In genomic region chr11:85626496-85626895, GRCh38 we compare ENCODE assay signal across 10 cellular contexts. TPM values are rescaled to one million over a fixed set of nuclear protein-coding genes. Genes with fewer than 3 reads are reported as not detected.
A peak's percentile ranks its signal among the peaks of the same experiment; 100 is the strongest.
DNase-seq lines count a peak whose midpoint lies in the region; ATAC-seq lines count a peak whose summit lies in the region.
"Had no signal": no experiment of that assay in that cellular context is flagged by ENCODE, and none has a peak within 500 bp of the region (broad histone marks: within the 10 kb centered on the region; RNA-seq: fewer than 3 reads in every experiment).

No MANE protein-coding gene starts in this region.

- H3K9me3 ChIP-seq in right cardiac atrium (ENCODE audit: control insufficient read depth, low read length), result no peaks in the 10 kb centered on the region
- H3K9me3 ChIP-seq: suprapubic skin had no signal

- peak overlapping the region; percentile 96 to 98 for H3K4me3 Mint-ChIP-seq in stimulated activated naive B cell treated with anti-CD40 and anti-IgM and Interleukin-4, amounts not matched to agents 10 μg/mL and 1 μg/mL and 100 μg/mL, for 72 hours

- H3K4me1 Mint-ChIP-seq in stimulated activated naive B cell treated with anti-CD40 and anti-IgM and Interleukin-4, amounts not matched to agents 10 μg/mL and 1 μg/mL and 100 μg/mL, for 72 hours, result peaks cover 10 to 18% of the 10 kb centered on the region in 2 donors

- ATAC-seq in right cardiac atrium, result no peak
- no peak for ATAC-seq in stimulated activated naive B cell treated with anti-CD40 and anti-IgM and Interleukin-4, amounts not matched to agents 10 μg/mL and 1 μg/mL and 100 μg/mL, for 72 hours (replicated peaks)

- no peaks in the 10 kb centered on the region for H3K9me3 Mint-ChIP-seq in stimulated activated naive B cell treated with anti-CD40 and anti-IgM and Interleukin-4, amounts not matched to agents 10 μg/mL and 1 μg/mL and 100 μg/mL, for 72 hours

- 58% methylated on average over 2 of the region's 2 CpGs for WGBS in right cardiac atrium

- H3K36me3 Mint-ChIP-seq in stimulated activated naive B cell treated with anti-CD40 and anti-IgM and Interleukin-4, amounts not matched to agents 10 μg/mL and 1 μg/mL and 100 μg/mL, for 72 hours, result peaks cover 0 to under 1% of the 10 kb centered on the region in 2 donors

- H3K4me1 ChIP-seq in right cardiac atrium (ENCODE audit: control insufficient read depth, insufficient read depth, low read length), result peaks cover 4% of the 10 kb centered on the region

- H3K27me3 ChIP-seq in right cardiac atrium (ENCODE audit: control insufficient read depth, insufficient read depth), result no peaks in the 10 kb centered on the region
- H3K27me3 ChIP-seq: suprapubic skin had no signal

- intact Hi-C loops in right cardiac atrium (cut with DNase I), result loop anchor here in 1 of 4 donors (5.0 kb wide), 1 partner anchor 36 kb away; no protein-coding TSS in a partner anchor

- peak overlapping the region; percentile 95 for H3K4me3 ChIP-seq in right cardiac atrium (ENCODE audit: low read length)

- H3K27me3 Mint-ChIP-seq in stimulated activated naive B cell treated with anti-CD40 and anti-IgM and Interleukin-4, amounts not matched to agents 10 μg/mL and 1 μg/mL and 100 μg/mL, for 72 hours, result no peaks in the 10 kb centered on the region

- H3K27ac ChIP-seq in right cardiac atrium (ENCODE audit: low read length), result no peak overlapping the region

- DNase-seq in activated CD4-positive, alpha-beta T cell treated with anti-CD3 and anti-CD28 coated beads for 48 hours, result peak; percentile 26
- DNase-seq in activated CD4-positive, alpha-beta T cell treated with anti-CD3 and anti-CD28 coated beads, Interleukin-2, amount 50 U/mL, for 1 hour, result no peak
- DNase-seq in RPMI8226, result peak; percentile 15
- DNase-seq in right cardiac atrium, result no peak
- DNase-seq in stimulated activated naive B cell treated with anti-CD40 and anti-IgM and Interleukin-4, amounts not matched to agents 10 μg/mL and 1 μg/mL and 100 μg/mL, for 72 hours, result no peak
- DNase-seq in NCI-H187 treated with DMSO at 0.1 percent for 48 hours (lab: John Stamatoyannopoulos, UW), result no peak
- no peak for DNase-seq in stimulated activated naive CD4-positive, alpha-beta T cell (lab: John Stamatoyannopoulos, UW)
- DNase-seq in SW 1271 (lab: John Stamatoyannopoulos, UW), result no peak
- DNase-seq: GOT3 had no signal

- H3K27ac Mint-ChIP-seq in stimulated activated naive B cell treated with anti-CD40 and anti-IgM and Interleukin-4, amounts not matched to agents 10 μg/mL and 1 μg/mL and 100 μg/mL, for 72 hours, result no peak overlapping the region

RNA-seq across cellular contexts. Expression of gene DLG2, which starts 0.6 kb away (rescaled TPM):
- 10 to 100 TPM in 1 of 4 donors, 1 to 10 TPM in 3; 8.0 to 10.5 (median 9.6) TPM for total RNA-seq in right cardiac atrium
- polyA plus RNA-seq in right cardiac atrium, result 2.3 TPM

RNA-seq across cellular contexts. Expression of gene TMEM126B, which starts 1.9 kb away (rescaled TPM):
- total RNA-seq in right cardiac atrium, result 10 to 100 TPM; 46.7 to 67.7 (median 54.8) TPM
- 106 TPM for polyA plus RNA-seq in right cardiac atrium

RNA-seq across cellular contexts. Expression of gene TMEM126A, which starts 21.3 kb away (rescaled TPM):
- total RNA-seq in right cardiac atrium, result 10 to 100 TPM; 48.4 to 65.6 (median 58.1) TPM
- polyA plus RNA-seq in right cardiac atrium, result 140 TPM

RNA-seq across cellular contexts. Expression of gene CREBZF, which starts 38.4 kb away (rescaled TPM):
- 10 to 100 TPM; 16.1 to 19.9 (median 18.2) TPM for total RNA-seq in right cardiac atrium
- 17.0 TPM for polyA plus RNA-seq in right cardiac atrium

RNA-seq across cellular contexts. Expression of gene CCDC89, which starts 59.5 kb away (rescaled TPM):
- total RNA-seq in right cardiac atrium, result 1 to 10 TPM in 1 of 4 donors, under 1 TPM in 3; 0.42 to 1.0 (median 0.75) TPM
- 0.52 TPM for polyA plus RNA-seq in right cardiac atrium

Comparison
In these comparisons a context has a peak if more than half of its experiments do, and no peak if none do; other contexts are left out.
1. DNase-seq: peak in activated CD4-positive, alpha-beta T cell treated with anti-CD3 and anti-CD28 coated beads for 48 hours (single experiment) and RPMI8226 (single experiment); none in activated CD4-positive, alpha-beta T cell treated with anti-CD3 and anti-CD28 coated beads, Interleukin-2, amount 50 U/mL, for 1 hour (single experiment), right cardiac atrium (0 of 3), stimulated activated naive B cell treated with anti-CD40 and anti-IgM and Interleukin-4, amounts not matched to agents 10 μg/mL and 1 μg/mL and 100 μg/mL, for 72 hours (single experiment), NCI-H187 treated with DMSO at 0.1 percent for 48 hours (single experiment), stimulated activated naive CD4-positive, alpha-beta T cell (0 of 6) and SW 1271 (0 of 2).